ENCODE assay signal across 34 cellular contexts in genomic region chr5:120507197-120507596, GRCh38. TPM values are rescaled to one million over a fixed set of nuclear protein-coding genes. Genes with fewer than 3 reads are reported as not detected.
"Had no signal": no experiment of that assay in that cellular context is flagged by ENCODE, and none has a peak within 500 bp of the region (broad histone marks: within the 10 kb centered on the region; RNA-seq: fewer than 3 reads in every experiment).

No MANE protein-coding gene starts in this region.

- H3K36me3 ChIP-seq: gastrocnemius medialis, neutrophil, pancreas, prostate gland, thyroid gland, upper lobe of right lung had no signal

- H3K4me3 ChIP-seq: gastrocnemius medialis, pancreas, prostate gland, skin epidermis, thyroid gland, upper lobe of right lung had no signal

- ATAC-seq: activated T-cell treated with anti-CD3 and anti-CD28 coated beads, Interleukin-2, amount 50 U/mL, for 4 hours; activated T-helper 17 cell treated with anti-CD3 and anti-CD28 coated beads, Interleukin-2, amount 50 U/mL, for 72 hours; esophagus mucosa; gastrocnemius medialis; left colon; pancreas; sciatic nerve; stimulated activated memory B cell treated with anti-CD40 and anti-IgM and Interleukin-4, amounts not matched to agents 10 μg/mL and 1 μg/mL and 100 μg/mL, for 72 hours; stimulated activated naive CD8-positive, alpha-beta T cell treated with anti-CD3 and anti-CD28 coated beads, Interleukin-15, amount 100 ng/mL, for 72 hours; upper lobe of right lung; WTC11 had no signal

- FAIRE-seq: kidney, pancreas had no signal

- H3K4me1 ChIP-seq: pancreas, prostate gland, thyroid gland, upper lobe of right lung had no signal

- H3K27ac ChIP-seq: gastrocnemius medialis, neutrophil, pancreas, prostate gland, thyroid gland, upper lobe of right lung had no signal

- H3K4me1 Mint-ChIP-seq: activated CD4-positive, alpha-beta memory T cell treated with anti-CD3 and anti-CD28 coated beads, Interleukin-2, amount 10 ng/mL, durations not matched to agents 7 days and 5 days; activated CD4-positive, alpha-beta T cell treated with anti-CD3 and anti-CD28 coated beads, Interleukin-2, amount 10 ng/mL, durations not matched to agents 7 days and 5 days; activated T-helper 17 cell treated with anti-CD3 and anti-CD28 coated beads, Interleukin-2, amount 50 U/mL, for 72 hours; naive B cell; stimulated activated memory B cell treated with anti-CD40 and anti-IgM and Interleukin-4, amounts not matched to agents 10 μg/mL and 1 μg/mL and 100 μg/mL, for 72 hours; stimulated activated naive CD8-positive, alpha-beta T cell treated with anti-CD3 and anti-CD28 coated beads, Interleukin-15, amount 100 ng/mL, for 72 hours had no signal

- H3K9me3 Mint-ChIP-seq: activated CD4-positive, alpha-beta memory T cell treated with anti-CD3 and anti-CD28 coated beads, Interleukin-2, amount 10 ng/mL, durations not matched to agents 7 days and 5 days; activated CD4-positive, alpha-beta T cell treated with anti-CD3 and anti-CD28 coated beads, Interleukin-2, amount 10 ng/mL, durations not matched to agents 7 days and 5 days; activated T-helper 17 cell treated with anti-CD3 and anti-CD28 coated beads, Interleukin-2, amount 50 U/mL, for 72 hours; nephron progenitor cell had no signal

- H3K27me3 ChIP-seq: gastrocnemius medialis, neutrophil, pancreas, thyroid gland, upper lobe of right lung had no signal

- H3K27me3 Mint-ChIP-seq: activated CD4-positive, alpha-beta memory T cell treated with anti-CD3 and anti-CD28 coated beads, Interleukin-2, amount 10 ng/mL, durations not matched to agents 7 days and 5 days; activated CD4-positive, alpha-beta T cell treated with anti-CD3 and anti-CD28 coated beads, Interleukin-2, amount 10 ng/mL, durations not matched to agents 7 days and 5 days; activated T-helper 17 cell treated with anti-CD3 and anti-CD28 coated beads, Interleukin-2, amount 50 U/mL, for 72 hours; dendritic cell treated with granulocyte-macrophage colony-stimulating factor and Interleukin-4, amounts not matched to agents 40 ng/mL and 50 ng/mL, for 4 days; naive B cell; stimulated activated memory B cell treated with anti-CD40 and anti-IgM and Interleukin-4, amounts not matched to agents 10 μg/mL and 1 μg/mL and 100 μg/mL, for 72 hours; stimulated activated naive CD8-positive, alpha-beta T cell treated with anti-CD3 and anti-CD28 coated beads, Interleukin-15, amount 100 ng/mL, for 72 hours had no signal

- H3K9me3 ChIP-seq: gastrocnemius medialis, neutrophil, pancreas, prostate gland, thyroid gland, upper lobe of right lung had no signal

- H3K36me3 Mint-ChIP-seq: mesothelial cell of epicardium; naive B cell; stimulated activated memory B cell treated with anti-CD40 and anti-IgM and Interleukin-4, amounts not matched to agents 10 μg/mL and 1 μg/mL and 100 μg/mL, for 72 hours had no signal

- H3K27ac Mint-ChIP-seq: activated CD4-positive, alpha-beta memory T cell treated with anti-CD3 and anti-CD28 coated beads, Interleukin-2, amount 10 ng/mL, durations not matched to agents 7 days and 5 days; activated CD4-positive, alpha-beta T cell treated with anti-CD3 and anti-CD28 coated beads, Interleukin-2, amount 10 ng/mL, durations not matched to agents 7 days and 5 days; activated T-helper 17 cell treated with anti-CD3 and anti-CD28 coated beads, Interleukin-2, amount 50 U/mL, for 72 hours; dendritic cell treated with granulocyte-macrophage colony-stimulating factor and Interleukin-4, amounts not matched to agents 40 ng/mL and 50 ng/mL, for 4 days; endodermal cell; mesothelial cell of epicardium; naive B cell; nephron progenitor cell; stimulated activated memory B cell treated with anti-CD40 and anti-IgM and Interleukin-4, amounts not matched to agents 10 μg/mL and 1 μg/mL and 100 μg/mL, for 72 hours; stimulated activated naive CD8-positive, alpha-beta T cell treated with anti-CD3 and anti-CD28 coated beads, Interleukin-15, amount 100 ng/mL, for 72 hours had no signal

- DNase-seq: activated CD4-positive, alpha-beta memory T cell treated with anti-CD3 and anti-CD28 coated beads, Interleukin-2, amount 10 ng/mL, durations not matched to agents 7 days and 5 days; activated CD4-positive, alpha-beta T cell treated with anti-CD3 and anti-CD28 coated beads for 1 hour; activated CD4-positive, alpha-beta T cell treated with anti-CD3 and anti-CD28 coated beads, Interleukin-2, amount 10 ng/mL, durations not matched to agents 7 days and 5 days; activated gamma-delta T cell treated with Interleukin-2 at 50 U/mL for 16 hours; activated naive CD4-positive, alpha-beta T cell treated with anti-CD3 and anti-CD28 coated beads, Interleukin-2, amount 50 U/mL, for 16 hours; activated T-cell treated with anti-CD3 and anti-CD28 coated beads, Interleukin-2, amount 50 U/mL, for 4 hours; amygdala; caudate nucleus; endodermal cell; gastrocnemius medialis; hippocampal formation; kidney; left colon; naive B cell; nephron progenitor cell; pancreas; retina; stimulated activated CD4-positive, alpha-beta T cell treated with anti-CD3 and anti-CD28 coated beads, Interleukin-4, amount 100 ng/mL, for 4 hours; stimulated activated CD8-positive, alpha-beta memory T cell treated with anti-CD3 and anti-CD28 coated beads, Interleukin-4, amount 100 ng/mL, for 48 hours; stimulated activated naive CD8-positive, alpha-beta T cell treated with anti-CD3 and anti-CD28 coated beads, Interleukin-15, amount 100 ng/mL, for 72 hours; substantia nigra; T-helper 2 cell; thyroid gland; upper lobe of right lung had no signal

- H3K4me3 Mint-ChIP-seq: activated CD4-positive, alpha-beta memory T cell treated with anti-CD3 and anti-CD28 coated beads, Interleukin-2, amount 10 ng/mL, durations not matched to agents 7 days and 5 days; activated CD4-positive, alpha-beta T cell treated with anti-CD3 and anti-CD28 coated beads, Interleukin-2, amount 10 ng/mL, durations not matched to agents 7 days and 5 days; activated T-cell treated with anti-CD3 and anti-CD28 coated beads, Interleukin-2, amount 50 U/mL, for 4 hours; activated T-helper 17 cell treated with anti-CD3 and anti-CD28 coated beads, Interleukin-2, amount 50 U/mL, for 72 hours; dendritic cell treated with granulocyte-macrophage colony-stimulating factor and Interleukin-4, amounts not matched to agents 40 ng/mL and 50 ng/mL, for 4 days; endodermal cell; mesothelial cell of epicardium; naive B cell; nephron progenitor cell; stimulated activated memory B cell treated with anti-CD40 and anti-IgM and Interleukin-4, amounts not matched to agents 10 μg/mL and 1 μg/mL and 100 μg/mL, for 72 hours; stimulated activated naive CD8-positive, alpha-beta T cell treated with anti-CD3 and anti-CD28 coated beads, Interleukin-15, amount 100 ng/mL, for 72 hours; WTC11 had no signal

RNA-seq across cellular contexts. Expression of gene PRR16, which starts 43.1 kb away (rescaled TPM):
- total RNA-seq: activated CD4-positive, alpha-beta memory T cell treated with anti-CD3 and anti-CD28 coated beads, Interleukin-2, amount 10 ng/mL, durations not matched to agents 7 days and 5 days; activated CD4-positive, alpha-beta T cell treated with anti-CD3 and anti-CD28 coated beads, Interleukin-2, amount 10 ng/mL, durations not matched to agents 7 days and 5 days; activated T-cell treated with anti-CD3 and anti-CD28 coated beads, Interleukin-2, amount 50 U/mL, for 4 hours; activated T-helper 17 cell treated with anti-CD3 and anti-CD28 coated beads, Interleukin-2, amount 50 U/mL, for 72 hours had no signal
